In genomic region chr11:34174411-34175041, GRCh38 we compare ENCODE assay signal across 8 cellular contexts.
DNase-seq lines count a peak whose midpoint lies in the region; ATAC-seq and TF ChIP-seq lines count a peak whose summit lies in the region.

No MANE protein-coding gene starts in this region.

- no peaks in the 10 kb centered on the region for H3K9me3 Mint-ChIP-seq in activated naive CD4-positive, alpha-beta T cell treated with anti-CD3 and anti-CD28 coated beads, Interleukin-2, amount 50 U/mL, for 72 hours

- no peaks in the 10 kb centered on the region for H3F3A ChIP-seq in Loucy (ENCODE audit: low read depth)

- no peaks in the 10 kb centered on the region for H3K9me2 ChIP-seq in Loucy (replicated peaks; ENCODE audit: low read depth, low read length)

- H3K27ac ChIP-seq in upper lobe of left lung = no peak overlapping the region

- peak; percentile 50 for DNase-seq in G401 (ENCODE audit: low spot score)
- peak; percentile 73 for DNase-seq in H4 (ENCODE audit: low spot score)
- peak; percentile 66 for DNase-seq in SKM-1 treated with dmso at 0.1 percent for 144 hours (lab: John Stamatoyannopoulos, UW; ENCODE audit: unreplicated experiment)
- peak; percentile 69 to 86 for DNase-seq in activated naive CD4-positive, alpha-beta T cell treated with anti-CD3 and anti-CD28 coated beads, Interleukin-2, amount 50 U/mL, for 72 hours (ENCODE audit: low spot score in 2 of 2)
- peak; percentile 89 for DNase-seq in cardiac septum (ENCODE audit: low spot score)
- DNase-seq in posterior vena cava (ENCODE audit: low spot score) = peak; percentile 95
- DNase-seq in upper lobe of left lung = peak; percentile 87 to 94

- H3K9ac ChIP-seq in Loucy (ENCODE audit: low read depth, low read length, poor library complexity, severe bottlenecking) = no peak overlapping the region

- H3K27me3 ChIP-seq in Loucy (ENCODE audit: insufficient read depth, low read length, poor library complexity, severe bottlenecking) (no peaks in the 10 kb centered on the region), upper lobe of left lung (no peaks in the 10 kb centered on the region)

- TF ChIP-seq CTCF in Loucy (conservative IDR thresholded peaks at IDR 0.05; ENCODE audit: low read length) = peak; percentile 81
- TF ChIP-seq CTCF in upper lobe of left lung (IDR thresholded peaks at IDR 0.05) = peak; percentile 77 to 98 (median 93)

- in situ Hi-C loops in G401 (cut with HindIII; ENCODE audit: low sequenced_read_pairs) = no loop called here

- H3K36me3 ChIP-seq in Loucy (ENCODE audit: insufficient read depth, low read length) = no peaks in the 10 kb centered on the region
- no peaks in the 10 kb centered on the region for H3K36me3 ChIP-seq in upper lobe of left lung

- H3K4me3 ChIP-seq in Loucy (ENCODE audit: low read length, poor library complexity, severe bottlenecking) (peak overlapping the region; percentile 19), upper lobe of left lung (peak overlapping the region in 3 of 4 donors; percentile 8 to 33 (median 18))

- peak; percentile 97 to 99 for ATAC-seq in activated naive CD4-positive, alpha-beta T cell treated with anti-CD3 and anti-CD28 coated beads, Interleukin-2, amount 50 U/mL, for 72 hours
- peak; percentile 92 to 98 for ATAC-seq in upper lobe of left lung (ENCODE audit: low FRiP score in 2 of 2)

- 14 to 39% methylated on average over 9 to 30 of the region's 33 CpGs for WGBS in upper lobe of left lung, 2 donors

- TF ChIP-seq EP300 in upper lobe of left lung (IDR thresholded peaks at IDR 0.05) = no peak

- TF ChIP-seq POLR2A in upper lobe of left lung (IDR thresholded peaks at IDR 0.05) = no peak

- intact Hi-C loops in cardiac septum (cut with DNase I) = loop anchor here (1.0 to 10.0 kb wide), 3 partner anchors 177 to 320 kb away; no protein-coding TSS in a partner anchor
- intact Hi-C loops in posterior vena cava (cut with DNase I) = loop anchor here (2.0 to 5.0 kb wide), 3 partner anchors 78 to 184 kb away; partner anchors contain the start of gene ABTB2 (in 2 of the 2)

- H3K4me2 ChIP-seq in Loucy (ENCODE audit: low read depth, low read length, poor library complexity, severe bottlenecking) = peak overlapping the region; percentile 60

- no peak overlapping the region for H2AFZ ChIP-seq in Loucy (ENCODE audit: low read length)

- peaks cover 7% of the 10 kb centered on the region for H3K4me1 ChIP-seq in Loucy (ENCODE audit: insufficient read depth, low read length, poor library complexity, severe bottlenecking)
- peaks cover 5 to 13% (median 9%) of the 10 kb centered on the region in 4 donors for H3K4me1 ChIP-seq in upper lobe of left lung

- no peaks in the 10 kb centered on the region for H4K20me1 ChIP-seq in Loucy (ENCODE audit: insufficient read depth, low read length, poor library complexity, severe bottlenecking)

- H3K9me3 ChIP-seq in Loucy (ENCODE audit: insufficient read depth, low read depth, low read length) (no peaks in the 10 kb centered on the region), upper lobe of left lung (no peaks in the 10 kb centered on the region)

- no peaks in the 10 kb centered on the region for H3K36me3 Mint-ChIP-seq in activated naive CD4-positive, alpha-beta T cell treated with anti-CD3 and anti-CD28 coated beads, Interleukin-2, amount 50 U/mL, for 72 hours

- no peak overlapping the region for H3K27ac Mint-ChIP-seq in activated naive CD4-positive, alpha-beta T cell treated with anti-CD3 and anti-CD28 coated beads, Interleukin-2, amount 50 U/mL, for 72 hours

- H3K79me2 ChIP-seq in Loucy (ENCODE audit: insufficient read depth, low read length) = no peaks in the 10 kb centered on the region
